ENCODE assay signal across 17 cellular contexts in genomic region chr5:40733842-40734563, GRCh38. TPM values are rescaled to one million over a fixed set of nuclear protein-coding genes. Genes with fewer than 3 reads are reported as not detected.
DNase-seq lines count a peak whose midpoint lies in the region; ATAC-seq, FAIRE-seq and TF ChIP-seq lines count a peak whose summit lies in the region.
"Had no signal": no experiment of that assay in that cellular context is flagged by ENCODE, and none has a peak within 500 bp of the region (broad histone marks: within the 10 kb centered on the region; RNA-seq: fewer than 3 reads in every experiment).

No MANE protein-coding gene starts in this region.

- TF ChIP-seq EP300 in ovary (IDR thresholded peaks at IDR 0.05) = no peak

- no peaks in the 10 kb centered on the region for H3K4me1 ChIP-seq in endodermal cell (ENCODE audit: control insufficient read depth, insufficient read depth, low read length)
- H3K4me1 ChIP-seq in small intestine (ENCODE audit: control insufficient read depth in 2 of 2, insufficient read depth in 1 of 2, low read depth in 1 of 2, low read length in 1 of 2) = peaks cover 4 to 9% of the 10 kb centered on the region in 2 donors
- H3K4me1 ChIP-seq in ovary (ENCODE audit: insufficient read depth) = peaks cover 4% of the 10 kb centered on the region

- ATAC-seq in left lobe of liver = peak; percentile 93

- DNase-seq in NCI-H82 (lab: John Stamatoyannopoulos, UW) (peak; percentile 26), NCI-H82 treated with DMSO at 0.1 percent for 48 hours (lab: John Stamatoyannopoulos, UW; ENCODE audit: unreplicated experiment) (no peak), endodermal cell (no peak), left lobe of liver (ENCODE audit: low spot score) (no peak), small intestine (peak; percentile 95), A172 (ENCODE audit: low spot score) (no peak), ovary (no peak)
- DNase-seq in stimulated activated CD4-positive, alpha-beta T cell treated with anti-CD3 and anti-CD28 coated beads, Interleukin-2, amount 100 ng/mL, for 24 hours = no peak
- DNase-seq: activated CD4-positive, alpha-beta memory T cell treated with anti-CD3 and anti-CD28 coated beads for 36 hours; amygdala; CD4-positive, alpha-beta T cell; cortex of kidney; stimulated activated CD4-positive, alpha-beta T cell treated with anti-CD3 and anti-CD28 coated beads, Interleukin-4, amount 100 ng/mL, for 1 hour had no signal

- no peaks in the 10 kb centered on the region for H3K27me3 ChIP-seq in endodermal cell (ENCODE audit: control insufficient read depth, insufficient read depth, low read length, poor library complexity, severe bottlenecking)
- no peaks in the 10 kb centered on the region for H3K27me3 ChIP-seq in small intestine (ENCODE audit: control insufficient read depth in 2 of 2, insufficient read depth in 2 of 2, low read length in 2 of 2)
- no peaks in the 10 kb centered on the region for H3K27me3 ChIP-seq in ovary
- H3K27me3 ChIP-seq: esophagus muscularis mucosa, SJCRH30 had no signal

- no peak for TF ChIP-seq POLR2A in ovary (IDR thresholded peaks at IDR 0.05)

- H3K9ac ChIP-seq in endodermal cell (ENCODE audit: extremely low read depth, low read length, poor library complexity, severe bottlenecking) = no peak overlapping the region

- no peaks in the 10 kb centered on the region for H3K27me3 Mint-ChIP-seq in endodermal cell (ENCODE audit: insufficient read depth)
- H3K27me3 Mint-ChIP-seq: activated CD4-positive, alpha-beta memory T cell treated with anti-CD3 and anti-CD28 coated beads for 36 hours; CD4-positive, alpha-beta T cell had no signal

- peaks cover 6% of the 10 kb centered on the region for H3K36me3 Mint-ChIP-seq in endodermal cell (ENCODE audit: low read depth)

- peak; percentile 22 for TF ChIP-seq CTCF in endodermal cell (conservative IDR thresholded peaks at IDR 0.05)
- TF ChIP-seq CTCF in ovary (IDR thresholded peaks at IDR 0.05) = no peak

- intact Hi-C loops in ovary (cut with DNase I) = no loop called here

- no peaks in the 10 kb centered on the region for H3K9me3 Mint-ChIP-seq in endodermal cell
- H3K9me3 Mint-ChIP-seq: activated T-helper 2 cell treated with anti-CD3 and anti-CD28 coated beads, Interferon-gamma antibody, Interleukin-2, Interleukin-4, amounts not matched to agents 10 μg/mL and 5 μg/mL and 100 μg/mL, durations not matched to agents 14 hours and 24 hours and 36 hours; CD4-positive, alpha-beta T cell had no signal

- H3K4me3 Mint-ChIP-seq in endodermal cell = no peak overlapping the region
- H3K4me3 Mint-ChIP-seq: activated CD4-positive, alpha-beta memory T cell treated with anti-CD3 and anti-CD28 coated beads for 36 hours; CD4-positive, alpha-beta T cell had no signal

- FAIRE-seq in small intestine (lab: Jason Lieb, UNC) = no peak
- FAIRE-seq: A204.1 had no signal

- H3K4me1 Mint-ChIP-seq in endodermal cell = peaks cover 14% of the 10 kb centered on the region

- H3K4me3 ChIP-seq in endodermal cell (ENCODE audit: low read length) (no peak overlapping the region), small intestine (ENCODE audit: low read depth in 1 of 2, low read length in 2 of 2) (no peak overlapping the region), ovary (no peak overlapping the region)
- H3K4me3 ChIP-seq: esophagus muscularis mucosa, SJCRH30 had no signal

- H3K27ac Mint-ChIP-seq in endodermal cell = no peak overlapping the region
- H3K27ac Mint-ChIP-seq: activated CD4-positive, alpha-beta memory T cell treated with anti-CD3 and anti-CD28 coated beads for 36 hours; activated T-helper 2 cell treated with anti-CD3 and anti-CD28 coated beads, Interferon-gamma antibody, Interleukin-2, Interleukin-4, amounts not matched to agents 10 μg/mL and 5 μg/mL and 100 μg/mL, durations not matched to agents 14 hours and 24 hours and 36 hours; CD4-positive, alpha-beta T cell had no signal

- H3K36me3 ChIP-seq in endodermal cell (ENCODE audit: control insufficient read depth, insufficient read depth, low read length) (peaks cover 11% of the 10 kb centered on the region), small intestine (ENCODE audit: control insufficient read depth in 2 of 2, insufficient read depth in 2 of 2, low read length in 2 of 2) (no peaks in the 10 kb centered on the region), ovary (no peaks in the 10 kb centered on the region)

- H3K27ac ChIP-seq in endodermal cell (ENCODE audit: low read depth, low read length) (no peak overlapping the region), small intestine (ENCODE audit: low read depth in 1 of 2, low read length in 1 of 2) (peak overlapping the region in 1 of 2 donors; percentile 32), ovary (no peak overlapping the region)
- H3K27ac ChIP-seq: esophagus muscularis mucosa, SJCRH30 had no signal

- 71 to 92% methylated on average over 2 to 3 of the region's 3 CpGs for WGBS in endodermal cell (ENCODE audit: insufficient coverage in 1 of 2, insufficient read length in 1 of 2), 2 experiments
- 12 to 39% (median 18%) methylated on average over 3 of the region's 3 CpGs for WGBS in small intestine, 3 donors
- WGBS in ovary, 3 donors = 25 to 33% (median 31%) methylated on average over 3 of the region's 3 CpGs

- H3K9me3 ChIP-seq in endodermal cell (ENCODE audit: control insufficient read depth, low read length) (peaks cover under 1% of the 10 kb centered on the region), small intestine (ENCODE audit: control insufficient read depth, low read depth) (no peaks in the 10 kb centered on the region), ovary (no peaks in the 10 kb centered on the region)
- H3K9me3 ChIP-seq: esophagus muscularis mucosa had no signal

RNA-seq across cellular contexts. Expression of gene TTC33, which starts 21.8 kb away (rescaled TPM):
- 10 to 100 TPM; 13.5 to 19.3 TPM for total RNA-seq in endodermal cell
- polyA plus RNA-seq in endodermal cell (2013, experiment 1 of 2) = 18.9 TPM
- 17.8 TPM for polyA plus RNA-seq in endodermal cell (2013, experiment 2 of 2)
- 7.0 TPM for total RNA-seq in left lobe of liver
- 1 to 10 TPM; 8.0 to 9.4 (median 8.4) TPM for polyA plus RNA-seq in small intestine
- 24.4 and 27.6 TPM in 2 replicates for total RNA-seq in A172 (2014; rRNA removed; shearing (Covaris generic))
- total RNA-seq in ovary = 10 to 100 TPM; 15.7 to 26.0 (median 19.6) TPM
- polyA plus RNA-seq in ovary = 10 to 100 TPM; 10.6 to 11.6 TPM

RNA-seq across cellular contexts. Expression of gene PTGER4, which starts 54.3 kb away (rescaled TPM):
- total RNA-seq in endodermal cell (under 1 TPM; 0.15 to 0.71 TPM), left lobe of liver (0.96 TPM), ovary (1 to 10 TPM in 5 of 7 donors, under 1 TPM in 2; 0.66 to 8.8 (median 2.8) TPM)
- 0.89 TPM for polyA plus RNA-seq in endodermal cell (2013, experiment 1 of 2)
- 3.1 TPM for polyA plus RNA-seq in endodermal cell (2013, experiment 2 of 2)
- polyA plus RNA-seq in small intestine (10 to 100 TPM; 17.2 to 29.7 (median 21.1) TPM), ovary (1 to 10 TPM; 1.0 to 3.5 TPM)
- 3.8 and 4.0 TPM in 2 replicates for total RNA-seq in A172 (2014; rRNA removed; shearing (Covaris generic))

Comparison
In these comparisons a context has a peak if more than half of its experiments do, and no peak if none do; other contexts are left out.
1. DNase-seq: peak in NCI-H82 (single experiment) and small intestine (single experiment); none in NCI-H82 treated with DMSO at 0.1 percent for 48 hours (single experiment), endodermal cell (single experiment), left lobe of liver (single experiment), A172 (single experiment), stimulated activated CD4-positive, alpha-beta T cell treated with anti-CD3 and anti-CD28 coated beads, Interleukin-2, amount 100 ng/mL, for 24 hours (0 of 2) and ovary (0 of 5).